ENCODE assay signal across 10 cellular contexts in genomic region chr4:15755321-15755750, GRCh38. TPM values are rescaled to one million over a fixed set of nuclear protein-coding genes. Genes with fewer than 3 reads are reported as not detected.
DNase-seq lines count a peak whose midpoint lies in the region; ATAC-seq, FAIRE-seq and TF ChIP-seq lines count a peak whose summit lies in the region.
"Had no signal": no experiment of that assay in that cellular context is flagged by ENCODE, and none has a peak within 500 bp of the region (broad histone marks: within the 10 kb centered on the region; RNA-seq: fewer than 3 reads in every experiment).

No MANE protein-coding gene starts in this region.

- H3K27me3 Mint-ChIP-seq in T-helper 2 cell treated with Interferon-gamma antibody and Interleukin-4, amounts not matched to agents 5 μg/mL and 100 μg/mL, for 36 hours (ENCODE audit: low read depth): no peaks in the 10 kb centered on the region

- H3K9ac ChIP-seq in GM12878 (ENCODE audit: control insufficient read depth, insufficient read depth, low read length) (no peak overlapping the region), trophoblast cell (ENCODE audit: low read length) (no peak overlapping the region)

- CTCF ChIA-PET in GM12878 (lab: Yijun Ruan, JAX): interaction anchor here (0.7 to 4.4 kb wide), 15 partner anchors 8 to 276 kb away, joined by 3 to 34 read pairs (median 6); no protein-coding TSS in a partner anchor

- H3K36me3 ChIP-seq in GM12878 (ENCODE audit: control insufficient read depth in 2 of 2, insufficient read depth in 2 of 2, low read length in 1 of 2) (no peaks in the 10 kb centered on the region), trophoblast cell (ENCODE audit: control insufficient read depth in 1 of 2, insufficient read depth in 2 of 2, low read length in 2 of 2) (no peaks in the 10 kb centered on the region), testis (ENCODE audit: low read depth, missing control alignments) (no peaks in the 10 kb centered on the region)

- peak; percentile 72 for DNase-seq in T-helper 2 cell treated with Interferon-gamma antibody and Interleukin-4, amounts not matched to agents 5 μg/mL and 100 μg/mL, for 36 hours (ENCODE audit: low spot score)
- DNase-seq in GM12878 (ENCODE audit: low read depth, low spot score) (no peak), trophoblast cell (no peak), testis (no peak), dedifferentiated amniotic fluid mesenchymal stem cell (ENCODE audit: extremely low spot score) (no peak), frontal cortex (ENCODE audit: low spot score in 2 of 2) (no peak)
- DNase-seq in stimulated activated CD4-positive, alpha-beta T cell treated with anti-CD3 and anti-CD28 coated beads, Interleukin-4, amount 100 ng/mL, for 48 hours (ENCODE audit: low read depth in 2 of 2): peak; percentile 42 to 50
- DNase-seq: amniotic stem cell, NCI-H146 had no signal

- H4K20me1 ChIP-seq in GM12878 (ENCODE audit: control insufficient read depth, insufficient read depth): no peaks in the 10 kb centered on the region

- no peaks in the 10 kb centered on the region for H3K79me1 ChIP-seq in trophoblast cell (ENCODE audit: low read length)

- no peak overlapping the region for H4K91ac ChIP-seq in trophoblast cell (ENCODE audit: low read depth, low read length)

- ATAC-seq in HG02610 (IDR thresholded peaks at IDR 0.05; ENCODE audit: unreplicated experiment) (peak; percentile 64), GM12878 (peak; percentile 49)

- H3K23ac ChIP-seq in trophoblast cell (ENCODE audit: low read length): no peak overlapping the region

- TF ChIP-seq RAD21 in GM12878 (IDR thresholded peaks at IDR 0.05; ENCODE audit: insufficient read depth, low read depth, low read length): no peak

- peaks cover 25% of the 10 kb centered on the region for H3K9me3 Mint-ChIP-seq in T-helper 2 cell treated with Interferon-gamma antibody and Interleukin-4, amounts not matched to agents 5 μg/mL and 100 μg/mL, for 36 hours

- FAIRE-seq in GM12878 (lab: Jason Lieb, UNC) (no peak), frontal cortex (lab: Jason Lieb, UNC) (no peak)

- H2BK5ac ChIP-seq in trophoblast cell (ENCODE audit: low read depth, low read length, poor library complexity): no peak overlapping the region

- WGBS in GM12878 (ENCODE audit: insufficient coverage, insufficient replicate concordance, low lambda C conversion rate, missing lambda C conversion rate): 41% methylated on average over 4 of the region's 4 CpGs
- no CpG with 5 or more reads among the region's 4 CpGs for WGBS in trophoblast cell (ENCODE audit: extremely low coverage, insufficient coverage, insufficient read length)
- 90 to 91% methylated on average over 4 of the region's 4 CpGs for WGBS in testis, 2 donors

- H3K4me2 ChIP-seq in GM12878 (ENCODE audit: control insufficient read depth, insufficient read depth) (peak overlapping the region; percentile 66; the same call in 1 of the 2 replicates), trophoblast cell (ENCODE audit: low read length) (no peak overlapping the region)

- no peak overlapping the region for H3K4ac ChIP-seq in trophoblast cell (ENCODE audit: low read depth, low read length)

- intact Hi-C loops in GM12878 (cut with micrococcal nuclease; ENCODE audit: unreplicated experiment): no loop called here
- intact Hi-C loops in testis (cut with DNase I; ENCODE audit: low total_unique reads): no loop called here

- no peak overlapping the region for H4K8ac ChIP-seq in trophoblast cell (ENCODE audit: low read depth, low read length)

- peaks cover 63% of the 10 kb centered on the region for H3K4me1 Mint-ChIP-seq in T-helper 2 cell treated with Interferon-gamma antibody and Interleukin-4, amounts not matched to agents 5 μg/mL and 100 μg/mL, for 36 hours (ENCODE audit: low read depth)

- H3K27ac Mint-ChIP-seq in T-helper 2 cell treated with Interferon-gamma antibody and Interleukin-4, amounts not matched to agents 5 μg/mL and 100 μg/mL, for 36 hours: peak overlapping the region; percentile 99

- RAD21 ChIA-PET in GM12878 (lab: Charles Lee; ENCODE audit: unreplicated experiment): interaction anchor here (0.7 to 3.0 kb wide), 9 partner anchors 11 to 54 kb away, joined by 3 to 30 read pairs (median 8); partner anchors contain the start of gene CD38

- H3K4me1 ChIP-seq in GM12878 (ENCODE audit: control insufficient read depth, insufficient read depth, low read length): peaks cover 18% of the 10 kb centered on the region
- no peaks in the 10 kb centered on the region for H3K4me1 ChIP-seq in trophoblast cell (ENCODE audit: control insufficient read depth in 1 of 2, insufficient read depth in 2 of 2, low read length in 2 of 2)
- H3K4me1 ChIP-seq in testis: no peaks in the 10 kb centered on the region

- TF ChIP-seq CTCF in GM12878 (IDR thresholded peaks at IDR 0.05 in 2 of 3, conservative IDR thresholded peaks at IDR 0.05 in 1 of 3; ENCODE audit: control insufficient read depth in 2 of 3, extremely low read depth in 1 of 3, insufficient read depth in 1 of 3, low read depth in 3 of 3, low read length in 3 of 3) (no peak), testis (IDR thresholded peaks at IDR 0.05) (no peak)

- H3K79me2 ChIP-seq in GM12878 (ENCODE audit: control insufficient read depth, insufficient read depth, low read length): no peaks in the 10 kb centered on the region
- H3K79me2 ChIP-seq in trophoblast cell (ENCODE audit: control insufficient read depth, insufficient read depth, low read length, poor library complexity): no peaks in the 10 kb centered on the region

- TF ChIP-seq POLR2A in GM12878 (IDR thresholded peaks at IDR 0.05; ENCODE audit: low read depth, low read length) (no peak), testis (IDR thresholded peaks at IDR 0.05) (no peak)

- SMC1A ChIA-PET in GM12878 (lab: Charles Lee; ENCODE audit: uncharacterized antibody, unreplicated experiment): interaction anchor here (0.8 to 6.2 kb wide), 13 partner anchors 8 to 241 kb away, joined by 3 to 83 read pairs (median 7); no protein-coding TSS in a partner anchor

- H2AK5ac ChIP-seq in trophoblast cell (ENCODE audit: low read length): no peak overlapping the region

- H3K27me3 ChIP-seq in GM12878 (replicated peaks in 1 of 2; ENCODE audit: control insufficient read depth in 2 of 2, insufficient read depth in 2 of 2, low read length in 1 of 2) (no peaks in the 10 kb centered on the region), trophoblast cell (ENCODE audit: insufficient read depth, low read length) (no peaks in the 10 kb centered on the region), testis (no peaks in the 10 kb centered on the region)

- no peak overlapping the region for H4K12ac ChIP-seq in trophoblast cell (ENCODE audit: low read depth, low read length)

- H2BK12ac ChIP-seq in trophoblast cell (ENCODE audit: low read length): no peak overlapping the region

- H3K4me3 ChIP-seq in GM12878: no peak overlapping the region
- H3K4me3 ChIP-seq in trophoblast cell (ENCODE audit: low read depth, low read length): no peak overlapping the region
- H3K4me3 ChIP-seq in testis: no peak overlapping the region

- H3K36me3 Mint-ChIP-seq in T-helper 2 cell treated with Interferon-gamma antibody and Interleukin-4, amounts not matched to agents 5 μg/mL and 100 μg/mL, for 36 hours (ENCODE audit: low read depth): peaks cover 8% of the 10 kb centered on the region

- in situ Hi-C loops in GM12878 (cut with MboI): no loop called here

- no peak overlapping the region for H3K18ac ChIP-seq in trophoblast cell (ENCODE audit: low read length)

- H3K9me3 ChIP-seq in GM12878 (replicated peaks; ENCODE audit: control insufficient read depth, insufficient read depth, low read length) (no peaks in the 10 kb centered on the region; the same call in 2 of the 3 replicates), trophoblast cell (ENCODE audit: insufficient read depth, low read depth, low read length) (peaks cover 2% of the 10 kb centered on the region), testis (no peaks in the 10 kb centered on the region)

- BruUV-seq in GM12878 (replicated peaks; lab: Mats Ljungman, UMichigan): no TSS peak

- H2AFZ ChIP-seq in GM12878 (ENCODE audit: control insufficient read depth, low read depth, low read length) (no peak overlapping the region), trophoblast cell (ENCODE audit: insufficient read depth, low read length, poor library complexity) (no peak overlapping the region)

- no peak overlapping the region for H2BK120ac ChIP-seq in trophoblast cell (ENCODE audit: insufficient read depth, low read length, poor library complexity)

- H3K4me3 Mint-ChIP-seq in T-helper 2 cell treated with Interferon-gamma antibody and Interleukin-4, amounts not matched to agents 5 μg/mL and 100 μg/mL, for 36 hours: peak overlapping the region; percentile 90

- no peak for TF ChIP-seq EP300 in GM12878 (IDR thresholded peaks at IDR 0.05; ENCODE audit: borderline replicate concordance in 1 of 2, control insufficient read depth in 1 of 2, low read depth in 2 of 2, low read length in 2 of 2)

- no peak overlapping the region for H3K14ac ChIP-seq in trophoblast cell (ENCODE audit: low read length)

- POLR2A ChIA-PET in GM12878 (lab: Charles Lee): interaction anchor here (0.7 to 2.7 kb wide), 5 partner anchors 12 to 31 kb away, joined by 3 to 19 read pairs (median 5); no protein-coding TSS in a partner anchor

- no peak overlapping the region for H3K27ac ChIP-seq in GM12878 (ENCODE audit: control insufficient read depth, insufficient read depth)
- H3K27ac ChIP-seq in trophoblast cell (ENCODE audit: low read depth, low read length): no peak overlapping the region
- no peak overlapping the region for H3K27ac ChIP-seq in testis

RNA-seq across cellular contexts. Expression of gene CD38, which starts 22.8 kb away (rescaled TPM):
- total RNA-seq in GM12878 (2013; cell fraction: nucleolus; rRNA removed): 191 and 195 TPM in 2 replicates
- 9.0 and 13.0 TPM in 2 replicates for total RNA-seq in GM12878 (2014; rRNA removed)
- total RNA-seq in GM12878 (2014; rRNA removed; fragmentation: Illumina TruSeq; extraction: Trizol): 11.9 TPM in 2 replicates
- total RNA-seq in GM12878 (2021): 18.0 and 19.0 TPM in 2 replicates
- 40.1 TPM for polyA plus RNA-seq in GM12878 (2011; ENCODE audit: low read depth)
- polyA plus RNA-seq in GM12878 (2011; rRNA removed): 38.3 and 39.8 TPM in 2 replicates
- polyA plus RNA-seq in GM12878 (2011; cell fraction: cytosol; rRNA removed): 21.4 and 21.9 TPM in 2 replicates
- 50.6 and 53.0 TPM in 2 replicates for polyA plus RNA-seq in GM12878 (2011; cell fraction: nucleus; rRNA removed)
- polyA plus RNA-seq in GM12878 (2012): 10.8 and 20.0 TPM in 2 replicates
- polyA plus RNA-seq in GM12878 (2014; fragmentation: Illumina TruSeq; extraction: Trizol): 12.4 and 20.4 TPM in 2 replicates
- polyA plus RNA-seq in GM12878 (2014; fragmentation: Nextera tagmentation; extraction: Ambion mirVana): 1 to 10 TPM; 3.5 to 4.8 TPM
- polyA plus RNA-seq in GM12878 (2014; rRNA removed): 11.9 and 13.0 TPM in 2 replicates
- polyA plus RNA-seq in GM12878 (2016; fragmentation: Nextera tagmentation; extraction: Ambion mirVana): 10 to 100 TPM; 16.0 to 19.4 TPM
- polyA minus RNA-seq in GM12878 (2011; rRNA and poly(A)+ RNA removed): 37.9 and 44.6 TPM in 2 replicates
- 8.8 and 10.8 TPM in 2 replicates for polyA minus RNA-seq in GM12878 (2011; cell fraction: cytosol; rRNA and poly(A)+ RNA removed)
- 51.5 and 69.2 TPM in 2 replicates for polyA minus RNA-seq in GM12878 (2011; cell fraction: nucleus; rRNA and poly(A)+ RNA removed)
- polyA plus RNA-seq in trophoblast cell (2013): 0.01 and 0.03 TPM in 2 replicates
- 1 to 10 TPM in 1 of 2 donors, under 1 TPM in 1; 0.68 to 1.0 TPM for total RNA-seq in testis
- polyA plus RNA-seq in testis (ENCODE audit: insufficient read depth, low read depth, low replicate concordance): 2.2 TPM
- total RNA-seq in frontal cortex: 1.6 TPM

RNA-seq across cellular contexts. Expression of gene BST1, which starts 52.5 kb away (rescaled TPM):
- total RNA-seq in GM12878 (2013; cell fraction: nucleolus; rRNA removed): not detected in 2 replicates
- 0.11 TPM in 1 of 2 replicates, not detected in the other for total RNA-seq in GM12878 (2014; rRNA removed)
- 0.31 TPM in 1 of 2 replicates, not detected in the other for total RNA-seq in GM12878 (2014; rRNA removed; fragmentation: Illumina TruSeq; extraction: Trizol)
- 0.31 and 0.32 TPM in 2 replicates for total RNA-seq in GM12878 (2021)
- polyA plus RNA-seq in GM12878 (2011; ENCODE audit: low read depth): not detected
- polyA plus RNA-seq in GM12878 (2011; rRNA removed): 0.04 TPM in 1 of 2 replicates, not detected in the other
- polyA plus RNA-seq in GM12878 (2011; cell fraction: cytosol; rRNA removed): 0.03 and 0.07 TPM in 2 replicates
- not detected in 2 replicates for polyA plus RNA-seq in GM12878 (2011; cell fraction: nucleus; rRNA removed)
- polyA plus RNA-seq in GM12878 (2012): 0.07 TPM in 1 of 2 replicates, not detected in the other
- 0.25 TPM in 1 of 2 replicates, not detected in the other for polyA plus RNA-seq in GM12878 (2014; fragmentation: Illumina TruSeq; extraction: Trizol)
- under 1 TPM; 0.09 to 0.10 TPM for polyA plus RNA-seq in GM12878 (2014; fragmentation: Nextera tagmentation; extraction: Ambion mirVana)
- polyA plus RNA-seq in GM12878 (2014; rRNA removed): 0.08 TPM in 1 of 2 replicates, not detected in the other
- under 1 TPM; 0.11 to 0.42 TPM for polyA plus RNA-seq in GM12878 (2016; fragmentation: Nextera tagmentation; extraction: Ambion mirVana)
- polyA minus RNA-seq in GM12878 (2011; rRNA and poly(A)+ RNA removed): not detected in 2 replicates
- not detected in 2 replicates for polyA minus RNA-seq in GM12878 (2011; cell fraction: cytosol; rRNA and poly(A)+ RNA removed)
- not detected in 2 replicates for polyA minus RNA-seq in GM12878 (2011; cell fraction: nucleus; rRNA and poly(A)+ RNA removed)
- polyA plus RNA-seq in trophoblast cell (2013): 0.24 and 0.40 TPM in 2 replicates
- 1 to 10 TPM; 1.1 to 1.6 TPM for total RNA-seq in testis
- polyA plus RNA-seq in testis (ENCODE audit: insufficient read depth, low read depth, low replicate concordance): 6.9 TPM
- total RNA-seq in frontal cortex: 4.5 TPM

Comparison
In these comparisons a context has a peak if more than half of its experiments do, and no peak if none do; other contexts are left out.
1. DNase-seq: peak in T-helper 2 cell treated with Interferon-gamma antibody and Interleukin-4, amounts not matched to agents 5 μg/mL and 100 μg/mL, for 36 hours (single experiment) and stimulated activated CD4-positive, alpha-beta T cell treated with anti-CD3 and anti-CD28 coated beads, Interleukin-4, amount 100 ng/mL, for 48 hours (2 of 2); none in GM12878 (single experiment), trophoblast cell (0 of 2), testis (single experiment), dedifferentiated amniotic fluid mesenchymal stem cell (single experiment) and frontal cortex (0 of 2).